15 cellular contexts compared by ENCODE assay signal in genomic region chr19:2185734-2186070, GRCh38. TPM values are rescaled to one million over a fixed set of nuclear protein-coding genes. Genes with fewer than 3 reads are reported as not detected.
DNase-seq lines count a peak whose midpoint lies in the region; ATAC-seq, FAIRE-seq and TF ChIP-seq lines count a peak whose summit lies in the region.
"Had no signal": no experiment of that assay in that cellular context is flagged by ENCODE, and none has a peak within 500 bp of the region (broad histone marks: within the 10 kb centered on the region; RNA-seq: fewer than 3 reads in every experiment).

No MANE protein-coding gene starts in this region.

- peak overlapping the region; percentile 51 for H3K4me3 ChIP-seq in coronary artery
- peak overlapping the region in 4 of 5 donors; percentile 17 to 44 (median 28) for H3K4me3 ChIP-seq in subcutaneous abdominal adipose tissue (ENCODE audit: low read depth in 1 of 5, low read length in 5 of 5)

- TF ChIP-seq POLR2A in GM12891 (IDR thresholded peaks at IDR 0.05; ENCODE audit: low read depth, low read length), result no peak

- no peak for FAIRE-seq in GM12891 (lab: Jason Lieb, UNC)
- FAIRE-seq: islet of Langerhans had no signal

- peak overlapping the region in 2 of 5 donors; percentile 2 to 3 for H3K9ac ChIP-seq in subcutaneous abdominal adipose tissue (ENCODE audit: low read length in 5 of 5)

- H3K4me1 Mint-ChIP-seq in HFFc6 (ENCODE audit: low read depth), result peaks cover 58% of the 10 kb centered on the region
- H3K4me1 Mint-ChIP-seq in nephron, result peaks cover 34% of the 10 kb centered on the region
- no peaks in the 10 kb centered on the region for H3K4me1 Mint-ChIP-seq in CD4-positive, alpha-beta T cell (ENCODE audit: low read depth)

- CTCF ChIA-PET in CD4-positive, alpha-beta T cell (lab: Charles Lee), result no interaction called here

- intact Hi-C loops in CD4-positive, alpha-beta T cell (cut with DNase I, micrococcal nuclease), result no loop called here

- H3K9me3 Mint-ChIP-seq in HFFc6 (no peaks in the 10 kb centered on the region), nephron (no peaks in the 10 kb centered on the region)
- no peaks in the 10 kb centered on the region for H3K9me3 Mint-ChIP-seq in CD4-positive, alpha-beta T cell
- H3K9me3 Mint-ChIP-seq: naive thymus-derived CD8-positive, alpha-beta T cell had no signal

- H3K27me3 ChIP-seq in subcutaneous abdominal adipose tissue (ENCODE audit: control insufficient read depth in 5 of 5, insufficient read depth in 4 of 5, low read length in 5 of 5), result no peaks in the 10 kb centered on the region
- H3K27me3 ChIP-seq in CD4-positive, alpha-beta T cell (ENCODE audit: control insufficient read depth, insufficient read depth, low read length), result no peaks in the 10 kb centered on the region
- H3K27me3 ChIP-seq: foreskin keratinocyte had no signal

- H3K4me3 Mint-ChIP-seq in HFFc6 (peak overlapping the region; percentile 80), nephron (peak overlapping the region; percentile 50 to 67 (median 59))
- H3K4me3 Mint-ChIP-seq in CD4-positive, alpha-beta T cell, result no peak overlapping the region
- H3K4me3 Mint-ChIP-seq: naive thymus-derived CD8-positive, alpha-beta T cell had no signal

- TF ChIP-seq CTCF in HFFc6 (IDR thresholded peaks at IDR 0.05) (no peak), coronary artery (IDR thresholded peaks at IDR 0.05) (no peak), nephron (IDR thresholded peaks at IDR 0.05; ENCODE audit: unreplicated experiment in 3 of 3) (no peak)
- no peak for TF ChIP-seq CTCF in CD4-positive, alpha-beta T cell (IDR thresholded peaks at IDR 0.05)

- no peak for ATAC-seq in HG03354 (IDR thresholded peaks at IDR 0.05; ENCODE audit: poor library complexity, severe bottlenecking, unreplicated experiment)
- ATAC-seq in CD4-positive, alpha-beta T cell (ENCODE audit: poor library complexity), result no peak
- ATAC-seq: foreskin keratinocyte; HCT116; naive thymus-derived CD8-positive, alpha-beta T cell had no signal

- H3K36me3 Mint-ChIP-seq in HFFc6 (ENCODE audit: low read depth), result peaks cover 12% of the 10 kb centered on the region
- peaks cover 27% of the 10 kb centered on the region for H3K36me3 Mint-ChIP-seq in nephron (ENCODE audit: low read depth)
- peaks cover 35% of the 10 kb centered on the region for H3K36me3 Mint-ChIP-seq in CD4-positive, alpha-beta T cell (ENCODE audit: low read depth)

- POLR2A ChIA-PET in CD4-positive, alpha-beta T cell (lab: Charles Lee), result interaction anchor here (0.6 kb wide), 1 partner anchor 153 kb away, joined by 3 read pairs; no protein-coding TSS in a partner anchor

- H3K9me3 ChIP-seq in subcutaneous abdominal adipose tissue (ENCODE audit: control insufficient read depth in 5 of 5, low read length in 5 of 5), result no peaks in the 10 kb centered on the region
- no peaks in the 10 kb centered on the region for H3K9me3 ChIP-seq in CD4-positive, alpha-beta T cell (ENCODE audit: control insufficient read depth, low read length)

- H3K27ac ChIP-seq in coronary artery (peak overlapping the region; percentile 87 to 93), subcutaneous abdominal adipose tissue (ENCODE audit: low read depth, low read length) (peak overlapping the region; percentile 80)
- H3K27ac ChIP-seq in CD4-positive, alpha-beta T cell (ENCODE audit: low read depth, low read length), result no peak overlapping the region
- H3K27ac ChIP-seq: foreskin keratinocyte had no signal

- H3K27ac Mint-ChIP-seq in HFFc6, result peak overlapping the region; percentile 83
- H3K27ac Mint-ChIP-seq in nephron, result peak overlapping the region; percentile 93 to 98 (median 95)
- no peak overlapping the region for H3K27ac Mint-ChIP-seq in CD4-positive, alpha-beta T cell

- DNase-seq in HFFc6, result no peak
- DNase-seq in coronary artery (ENCODE audit: low spot score), result no peak
- no peak for DNase-seq in GM12891 (ENCODE audit: insufficient read length, low spot score)
- no peak for DNase-seq in NCI-H226
- DNase-seq in CD4-positive, alpha-beta T cell, result no peak
- DNase-seq: DND-41; foreskin keratinocyte; naive thymus-derived CD8-positive, alpha-beta T cell; NCI-H187; NCI-H526 treated with DMSO at 0.1 percent for 48 hours had no signal

- H3K4me1 ChIP-seq in subcutaneous abdominal adipose tissue (ENCODE audit: control insufficient read depth in 5 of 5, insufficient read depth in 5 of 5, low read length in 5 of 5), result peaks cover 10 to 43% (median 30%) of the 10 kb centered on the region in 5 donors
- H3K4me1 ChIP-seq: foreskin keratinocyte had no signal

- H3K36me3 ChIP-seq in subcutaneous abdominal adipose tissue (ENCODE audit: control insufficient read depth in 5 of 5, insufficient read depth in 5 of 5, low read length in 5 of 5), result peaks cover 0 to 57% (median 40%) of the 10 kb centered on the region in 5 donors

- peaks cover 5% of the 10 kb centered on the region for H3K27me3 Mint-ChIP-seq in HFFc6 (ENCODE audit: insufficient read depth)
- H3K27me3 Mint-ChIP-seq in nephron (ENCODE audit: low read depth), result no peaks in the 10 kb centered on the region
- H3K27me3 Mint-ChIP-seq in CD4-positive, alpha-beta T cell, result no peaks in the 10 kb centered on the region
- H3K27me3 Mint-ChIP-seq: naive thymus-derived CD8-positive, alpha-beta T cell had no signal

TF ChIP-seq in GM12891, 5 proteins besides CTCF, POLR2A, EP300 and RAD21:
- no peak for TF ChIP-seq POLR2AphosphoS5 (IDR thresholded peaks at IDR 0.05; ENCODE audit: low read depth, low read length)
- no peak for TF ChIP-seq POU2F2 (IDR thresholded peaks at IDR 0.05; ENCODE audit: low read depth, low read length)
- TF ChIP-seq PAX5 (IDR thresholded peaks at IDR 0.05; ENCODE audit: insufficient read depth, low read length, severe bottlenecking), result no peak
- no peak for TF ChIP-seq TAF1 (IDR thresholded peaks at IDR 0.05; ENCODE audit: low read depth, low read length)
- no peak for TF ChIP-seq SPI1 (IDR thresholded peaks at IDR 0.05; ENCODE audit: low read depth, low read length)

RNA-seq across cellular contexts. Expression of gene DOT1L, which starts 22.0 kb away (rescaled TPM):
- total RNA-seq in HFFc6 (2021; fragmentation: NEBNext Ultra II Directional; extraction: Animal tissue kit (Norgen Biotek cat#: 25700)), result 10 to 100 TPM; 18.5 to 22.9 (median 21.3) TPM
- 18.5 TPM for polyA plus RNA-seq in GM12891 (2012; ENCODE audit: low read depth, missing spikeins)
- 10 to 100 TPM; 20.9 to 24.8 TPM for total RNA-seq in CD4-positive, alpha-beta T cell

RNA-seq across cellular contexts. Expression of gene AP3D1, which starts 34.3 kb away (rescaled TPM):
- 100 to 1,000 TPM; 139 to 169 (median 151) TPM for total RNA-seq in HFFc6 (2021; fragmentation: NEBNext Ultra II Directional; extraction: Animal tissue kit (Norgen Biotek cat#: 25700))
- 80.2 TPM for polyA plus RNA-seq in GM12891 (2012; ENCODE audit: low read depth, missing spikeins)
- 10 to 100 TPM; 41.8 to 41.9 TPM for total RNA-seq in CD4-positive, alpha-beta T cell

RNA-seq across cellular contexts. Expression of gene PLEKHJ1, which starts 50.4 kb away (rescaled TPM):
- total RNA-seq in HFFc6 (2021; fragmentation: NEBNext Ultra II Directional; extraction: Animal tissue kit (Norgen Biotek cat#: 25700)), result 10 to 100 TPM; 45.9 to 57.3 (median 50.2) TPM
- polyA plus RNA-seq in GM12891 (2012; ENCODE audit: low read depth, missing spikeins), result 66.6 TPM
- 10 to 100 TPM; 21.4 to 23.2 TPM for total RNA-seq in CD4-positive, alpha-beta T cell

RNA-seq across cellular contexts. Expression of gene SF3A2, which starts 50.9 kb away (rescaled TPM):
- 10 to 100 TPM; 48.7 to 60.6 (median 54.8) TPM for total RNA-seq in HFFc6 (2021; fragmentation: NEBNext Ultra II Directional; extraction: Animal tissue kit (Norgen Biotek cat#: 25700))
- polyA plus RNA-seq in GM12891 (2012; ENCODE audit: low read depth, missing spikeins), result 66.1 TPM
- 100 to 1,000 TPM; 186 to 194 TPM for total RNA-seq in CD4-positive, alpha-beta T cell
